8 cellular contexts compared by ENCODE assay signal in the genomic region with DNA sequence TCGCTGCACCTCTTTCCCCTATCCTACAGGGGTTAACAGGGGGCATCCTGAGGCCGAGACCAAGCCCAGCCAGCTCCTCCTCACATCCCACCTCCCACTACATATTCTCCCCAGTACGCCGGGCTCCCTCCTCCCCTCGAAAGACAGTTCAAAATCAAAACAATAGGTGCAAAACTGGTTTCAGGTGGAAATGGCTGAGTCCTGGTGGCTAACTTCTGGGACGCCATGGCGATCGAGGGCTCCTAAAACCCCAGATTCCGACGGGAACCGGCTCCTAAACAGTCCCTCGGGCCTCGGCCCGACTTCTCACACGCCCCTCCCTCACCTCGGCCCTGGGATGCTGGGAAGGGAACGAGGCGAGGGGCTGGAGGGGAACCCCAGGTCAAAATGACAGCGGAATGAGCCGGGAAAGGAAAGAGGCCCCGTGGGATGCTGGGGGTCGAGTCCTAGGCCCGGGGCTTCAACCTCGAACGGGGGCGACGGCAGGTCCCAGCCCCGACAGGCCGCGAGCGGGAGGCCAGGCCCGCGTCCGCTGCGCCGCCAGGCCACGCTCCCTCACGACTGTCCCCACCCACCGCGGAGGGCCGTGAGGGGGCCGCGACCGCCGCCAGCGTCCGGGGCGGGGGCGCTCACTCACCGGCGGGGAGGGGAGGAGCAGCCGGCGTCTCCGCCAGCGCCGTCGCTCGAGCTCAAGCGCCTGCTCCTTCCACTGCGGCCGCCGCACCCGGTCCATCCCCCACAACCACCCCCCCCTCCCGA. TPM values are rescaled to one million over a fixed set of nuclear protein-coding genes. Genes with fewer than 3 reads are reported as not detected.
DNase-seq lines count a peak whose midpoint lies in the region; ATAC-seq, FAIRE-seq and TF ChIP-seq lines count a peak whose summit lies in the region.

No MANE protein-coding gene starts in this region.

- H3K79me2 ChIP-seq in fibroblast of lung (ENCODE audit: control insufficient read depth, insufficient read depth, low read length) (peaks cover 5% of the 10 kb centered on the region), neural cell (replicated peaks; ENCODE audit: insufficient read depth, low read length) (peaks cover 38% of the 10 kb centered on the region)

- H3K4me3 ChIP-seq in fibroblast of lung (replicated peaks in 1 of 4; ENCODE audit: control extremely low read depth in 1 of 4, insufficient read depth in 1 of 4, low read depth in 3 of 4, low read length in 4 of 4) (peak overlapping the region; percentile 67 to 86 (median 78)), neural cell (ENCODE audit: low read length) (peak overlapping the region; percentile 93)

- no peaks in the 10 kb centered on the region for H3F3A ChIP-seq in neural cell (ENCODE audit: insufficient read depth, low read length, poor library complexity, severe bottlenecking)

- peaks cover 11% of the 10 kb centered on the region for H3K4me1 ChIP-seq in fibroblast of lung (ENCODE audit: control insufficient read depth, extremely low read depth, insufficient read depth, low read length)

- no peak for TF ChIP-seq EP300 in neural cell (conservative IDR thresholded peaks at IDR 0.05; ENCODE audit: poor library complexity, severe bottlenecking)

- H3K9me3 ChIP-seq in fibroblast of lung (ENCODE audit: control insufficient read depth, insufficient read depth, low read depth, low read length): no peaks in the 10 kb centered on the region
- H3K9me3 ChIP-seq in neural cell (ENCODE audit: low read length): no peaks in the 10 kb centered on the region

- ATAC-seq in HG02943 (IDR thresholded peaks at IDR 0.05; ENCODE audit: low read depth, unreplicated experiment): peak; percentile 63

- H3K9me2 ChIP-seq in neural cell (ENCODE audit: insufficient read depth, low read length): no peaks in the 10 kb centered on the region

- H3K27me3 ChIP-seq in fibroblast of lung (ENCODE audit: control insufficient read depth, insufficient read depth, low read length) (no peaks in the 10 kb centered on the region), neural cell (ENCODE audit: insufficient read depth, low read depth, low read length) (no peaks in the 10 kb centered on the region)

- peak overlapping the region; percentile 96 for H3K4me2 ChIP-seq in fibroblast of lung (ENCODE audit: extremely low read depth, insufficient read depth, low read length)
- H3K4me2 ChIP-seq in neural cell (ENCODE audit: low read length): peak overlapping the region; percentile 58

- TF ChIP-seq RAD21 in neural cell (conservative IDR thresholded peaks at IDR 0.05): no peak

- peak overlapping the region; percentile 75 for H3K9ac ChIP-seq in fibroblast of lung (ENCODE audit: insufficient read depth, low read length)
- peak overlapping the region; percentile 99 for H3K9ac ChIP-seq in neural cell (ENCODE audit: low read length)

- FAIRE-seq in GM18507 (lab: Jason Lieb, UNC): peak; percentile 18

- H3K36me3 ChIP-seq in fibroblast of lung (ENCODE audit: control insufficient read depth, insufficient read depth, low read length) (no peaks in the 10 kb centered on the region), neural cell (ENCODE audit: insufficient read depth, low read length) (no peaks in the 10 kb centered on the region)

- DNase-seq in AG08395 (ENCODE audit: low spot score): peak; percentile 4
- peak; percentile 60 for DNase-seq in GM18507 (ENCODE audit: extremely low spot score, insufficient read length, low read depth)
- DNase-seq in NCI-H748 treated with DMSO at 0.1 percent for 48 hours (lab: John Stamatoyannopoulos, UW): peak; percentile 48
- DNase-seq in activated T-cell treated with anti-CD3 and anti-CD28 coated beads, Interleukin-2, amount 50 U/mL, for 48 hours: peak; percentile 75 to 82
- DNase-seq in fibroblast of lung (ENCODE audit: low read depth in 2 of 2): peak; percentile 12 to 15
- DNase-seq in substantia nigra (lab: John Stamatoyannopoulos, UW): peak in 33 of 49 donors; percentile 19 to 88 (median 58)

- TF ChIP-seq CTCF in fibroblast of lung (conservative IDR thresholded peaks at IDR 0.05 in 1 of 2, IDR thresholded peaks at IDR 0.05 in 1 of 2; ENCODE audit: low read depth in 1 of 2, low read length in 2 of 2) (no peak), neural cell (IDR thresholded peaks at IDR 0.05; ENCODE audit: poor library complexity, severe bottlenecking) (no peak)

- peak overlapping the region; percentile 74 for H3K27ac ChIP-seq in fibroblast of lung (ENCODE audit: insufficient read depth, low read length)
- H3K27ac ChIP-seq in neural cell (ENCODE audit: low read length): peak overlapping the region; percentile 96
- peak overlapping the region; percentile 78 for H3K27ac ChIP-seq in substantia nigra (ENCODE audit: low read depth, low read length, poor library complexity, severe bottlenecking)

- H2AFZ ChIP-seq in fibroblast of lung (ENCODE audit: low read length) (peak overlapping the region; percentile 28), neural cell (ENCODE audit: low read depth, low read length) (peak overlapping the region; percentile 93)

- H4K20me1 ChIP-seq in fibroblast of lung (ENCODE audit: control insufficient read depth, extremely low read depth, insufficient read depth, low read length): peaks cover 2% of the 10 kb centered on the region
- peaks cover 8% of the 10 kb centered on the region for H4K20me1 ChIP-seq in neural cell (ENCODE audit: insufficient read depth)

TF ChIP-seq in neural cell, 6 proteins besides CTCF, POLR2A, EP300 and RAD21:
- TF ChIP-seq, protein P1, sequence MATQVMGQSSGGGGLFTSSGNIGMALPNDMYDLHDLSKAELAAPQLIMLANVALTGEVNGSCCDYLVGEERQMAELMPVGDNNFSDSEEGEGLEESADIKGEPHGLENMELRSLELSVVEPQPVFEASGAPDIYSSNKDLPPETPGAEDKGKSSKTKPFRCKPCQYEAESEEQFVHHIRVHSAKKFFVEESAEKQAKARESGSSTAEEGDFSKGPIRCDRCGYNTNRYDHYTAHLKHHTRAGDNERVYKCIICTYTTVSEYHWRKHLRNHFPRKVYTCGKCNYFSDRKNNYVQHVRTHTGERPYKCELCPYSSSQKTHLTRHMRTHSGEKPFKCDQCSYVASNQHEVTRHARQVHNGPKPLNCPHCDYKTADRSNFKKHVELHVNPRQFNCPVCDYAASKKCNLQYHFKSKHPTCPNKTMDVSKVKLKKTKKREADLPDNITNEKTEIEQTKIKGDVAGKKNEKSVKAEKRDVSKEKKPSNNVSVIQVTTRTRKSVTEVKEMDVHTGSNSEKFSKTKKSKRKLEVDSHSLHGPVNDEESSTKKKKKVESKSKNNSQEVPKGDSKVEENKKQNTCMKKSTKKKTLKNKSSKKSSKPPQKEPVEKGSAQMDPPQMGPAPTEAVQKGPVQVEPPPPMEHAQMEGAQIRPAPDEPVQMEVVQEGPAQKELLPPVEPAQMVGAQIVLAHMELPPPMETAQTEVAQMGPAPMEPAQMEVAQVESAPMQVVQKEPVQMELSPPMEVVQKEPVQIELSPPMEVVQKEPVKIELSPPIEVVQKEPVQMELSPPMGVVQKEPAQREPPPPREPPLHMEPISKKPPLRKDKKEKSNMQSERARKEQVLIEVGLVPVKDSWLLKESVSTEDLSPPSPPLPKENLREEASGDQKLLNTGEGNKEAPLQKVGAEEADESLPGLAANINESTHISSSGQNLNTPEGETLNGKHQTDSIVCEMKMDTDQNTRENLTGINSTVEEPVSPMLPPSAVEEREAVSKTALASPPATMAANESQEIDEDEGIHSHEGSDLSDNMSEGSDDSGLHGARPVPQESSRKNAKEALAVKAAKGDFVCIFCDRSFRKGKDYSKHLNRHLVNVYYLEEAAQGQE (IDR thresholded peaks at IDR 0.05; ENCODE audit: borderline replicate concordance): no peak
- peak; percentile 20 for TF ChIP-seq MXI1 (conservative IDR thresholded peaks at IDR 0.05; ENCODE audit: poor library complexity, severe bottlenecking)
- TF ChIP-seq TAF1 (IDR thresholded peaks at IDR 0.05; ENCODE audit: low read depth): peak; percentile 61
- no peak for TF ChIP-seq POLR2AphosphoS5 (IDR thresholded peaks at IDR 0.05)

RNA-seq across cellular contexts. Expression of a gene that starts 0.5 kb away (rescaled TPM):
- total RNA-seq in fibroblast of lung: 14.6 and 16.8 TPM in 2 replicates
- polyA plus RNA-seq in fibroblast of lung (12.7 and 16.2 TPM in 2 replicates), neural cell (25.0 and 27.1 TPM in 2 replicates)
- 7.1 and 12.2 TPM in 2 replicates for polyA plus RNA-seq in fibroblast of lung (2012)
- polyA minus RNA-seq in fibroblast of lung (ENCODE audit: low replicate concordance) (7.0 and 16.1 TPM in 2 replicates), neural cell (87.2 and 107 TPM in 2 replicates)

Comparison
In these comparisons a context has a peak if more than half of its experiments do, and no peak if none do; other contexts are left out.
1. Peak in every context shown above with its lines: DNase-seq, ATAC-seq, H3K4me3 ChIP-seq and H3K27ac ChIP-seq.
2. DNase-seq: peak in every context shown above with its lines; median percentile 78 in activated T-cell treated with anti-CD3 and anti-CD28 coated beads, Interleukin-2, amount 50 U/mL, for 48 hours; 60 in GM18507; 58 in substantia nigra; 48 in NCI-H748 treated with DMSO at 0.1 percent for 48 hours; 14 in fibroblast of lung; 4 in AG08395.